25 cellular contexts compared by ENCODE assay signal in genomic region chr6:37917568-37917967, GRCh38.
"Had no signal": no experiment of that assay in that cellular context is flagged by ENCODE, and none has a peak within 500 bp of the region (broad histone marks: within the 10 kb centered on the region; RNA-seq: fewer than 3 reads in every experiment).

No MANE protein-coding gene starts in this region.

- DNase-seq: hippocampal formation; kidney glomerular epithelial cell; left cardiac atrium; left lung; lower lobe of right lung; mammary epithelial cell; mesenchymal stem cell; naive B cell; nucleus accumbens; pancreas; posterior cingulate gyrus; psoas muscle; right lobe of liver; spleen; stimulated activated CD4-positive, alpha-beta T cell treated with anti-CD3 and anti-CD28 coated beads, Interleukin-4, amount 100 ng/mL, for 24 hours; stimulated activated naive CD4-positive, alpha-beta T cell; tibial artery had no signal

- H3K9me3 Mint-ChIP-seq: naive B cell; neural crest cell; stimulated activated effector memory CD8-positive, alpha-beta T cell treated with anti-CD3 and anti-CD28 coated beads, Interleukin-12 subunit alpha, Interleukin-12 subunit beta, amount 100 ng/mL, for 72 hours; stimulated activated naive CD8-positive, alpha-beta T cell treated with anti-CD3 and anti-CD28 coated beads, Interleukin-15, Interleukin-2, amounts not matched to agents 100 ng/mL and 50 ng/mL, for 24 hours had no signal

- ATAC-seq: left cardiac atrium; left lung; lower lobe of right lung; pancreas; psoas muscle; right lobe of liver; stimulated activated effector memory CD8-positive, alpha-beta T cell treated with anti-CD3 and anti-CD28 coated beads, Interleukin-12 subunit alpha, Interleukin-12 subunit beta, amount 100 ng/mL, for 72 hours had no signal

- H3K27ac ChIP-seq: left lung, lower lobe of right lung, pancreas, psoas muscle, right lobe of liver, spleen, suprapubic skin, thoracic aorta, tibial artery, vagina had no signal

- H3K27me3 ChIP-seq: left lung, pancreas, right lobe of liver, spleen, suprapubic skin, tibial artery, vagina had no signal

- H3K4me3 Mint-ChIP-seq: naive B cell; nephron; neural crest cell; stimulated activated effector memory CD8-positive, alpha-beta T cell treated with anti-CD3 and anti-CD28 coated beads, Interleukin-12 subunit alpha, Interleukin-12 subunit beta, amount 100 ng/mL, for 72 hours; stimulated activated naive CD8-positive, alpha-beta T cell treated with anti-CD3 and anti-CD28 coated beads, Interleukin-15, Interleukin-2, amounts not matched to agents 100 ng/mL and 50 ng/mL, for 24 hours had no signal

- H3K36me3 ChIP-seq: left lung, pancreas, thoracic aorta, vagina had no signal

- H3K27me3 Mint-ChIP-seq: naive B cell; stimulated activated naive CD8-positive, alpha-beta T cell treated with anti-CD3 and anti-CD28 coated beads, Interleukin-15, Interleukin-2, amounts not matched to agents 100 ng/mL and 50 ng/mL, for 24 hours had no signal

- H3K27ac Mint-ChIP-seq: stimulated activated effector memory CD8-positive, alpha-beta T cell treated with anti-CD3 and anti-CD28 coated beads, Interleukin-12 subunit alpha, Interleukin-12 subunit beta, amount 100 ng/mL, for 72 hours; stimulated activated naive CD8-positive, alpha-beta T cell treated with anti-CD3 and anti-CD28 coated beads, Interleukin-15, Interleukin-2, amounts not matched to agents 100 ng/mL and 50 ng/mL, for 24 hours had no signal

- FAIRE-seq: keratinocyte, pancreas had no signal

- H3K4me3 ChIP-seq: left lung, lower lobe of right lung, pancreas, psoas muscle, right lobe of liver, spleen, suprapubic skin, thoracic aorta, tibial artery, vagina had no signal

- H3K9me3 ChIP-seq: left lung, lower lobe of right lung, pancreas, psoas muscle, right lobe of liver, spleen, suprapubic skin, thoracic aorta, tibial artery, vagina had no signal
